ENCODE assay signal across 1 cellular context in the genomic region with DNA sequence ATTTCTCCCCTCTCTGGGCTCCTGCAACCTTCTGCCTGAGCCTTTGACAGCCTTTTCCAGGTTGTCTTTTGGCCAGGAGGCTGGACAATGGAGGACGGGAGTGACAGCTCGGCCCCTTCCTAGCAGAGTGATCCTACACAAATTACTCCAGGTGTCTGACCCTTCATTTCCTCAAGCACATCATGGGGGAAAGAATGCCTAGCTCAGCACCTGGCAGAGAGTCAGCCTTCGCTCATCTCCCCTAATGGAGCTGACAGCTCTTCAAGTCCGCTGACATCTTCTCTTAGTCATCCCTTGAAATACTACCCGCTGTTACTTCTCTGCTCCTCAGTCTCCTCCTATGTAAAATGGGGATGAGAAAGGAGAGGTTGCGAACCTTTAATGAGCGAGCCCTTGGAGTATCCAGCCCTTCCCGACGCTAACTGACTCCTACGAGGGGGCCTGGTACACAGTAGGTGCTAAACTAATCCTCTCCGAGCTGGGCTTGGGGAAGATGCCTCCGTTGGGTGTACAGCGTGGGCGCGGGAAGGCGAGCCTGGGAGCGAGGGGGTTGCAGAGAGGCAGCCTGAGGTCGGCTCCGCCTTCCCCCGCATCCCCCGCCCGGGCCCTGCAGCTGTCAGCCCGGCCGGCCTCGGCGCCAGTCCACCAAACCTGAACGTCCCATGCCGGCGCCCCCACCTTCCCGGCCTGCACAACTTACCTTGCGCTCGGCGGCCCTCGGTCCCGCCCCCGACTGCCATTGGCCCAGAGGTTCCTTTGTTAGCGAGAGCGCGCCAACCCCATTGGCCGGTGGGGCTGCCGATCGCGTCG.
TF ChIP-seq lines count a peak whose summit lies in the region.

No MANE protein-coding gene starts in this region.

TF ChIP-seq in HepG2, 621 proteins besides CTCF, POLR2A, EP300 and RAD21 (continued from another document and continues in another):
- TF ChIP-seq ZMYM4 (CRISPR knock-in tag; IDR thresholded peaks at IDR 0.05) (peak; percentile 59; the same call in 1 of the 2 replicates), RFXAP (CRISPR knock-in tag; IDR thresholded peaks at IDR 0.05; ENCODE audit: borderline replicate concordance) (no peak), NFYC (CRISPR knock-in tag; IDR thresholded peaks at IDR 0.05) (peak; percentile 92), SP5 (CRISPR knock-in tag; IDR thresholded peaks at IDR 0.05; ENCODE audit: borderline replicate concordance, low read depth) (peak; percentile 56; the same call in 1 of the 2 replicates), GATAD1 (CRISPR knock-in tag; IDR thresholded peaks at IDR 0.05) (0 out of 2 replicates have a peak, but pooled peaks have one; percentile 18), RXRB (CRISPR knock-in tag; IDR thresholded peaks at IDR 0.05; ENCODE audit: borderline replicate concordance) (peak; percentile 56), ZFX (CRISPR knock-in tag; IDR thresholded peaks at IDR 0.05; ENCODE audit: low read depth) (peak; percentile 23; the same call in 1 of the 2 replicates), EEA1 (CRISPR knock-in tag; IDR thresholded peaks at IDR 0.05; ENCODE audit: borderline replicate concordance) (peak; percentile 44; the same call in 1 of the 2 replicates), HIVEP1 (CRISPR knock-in tag; IDR thresholded peaks at IDR 0.05) (peak; percentile 39; the same call in 1 of the 2 replicates), ZNF431 (CRISPR knock-in tag; IDR thresholded peaks at IDR 0.05; ENCODE audit: borderline replicate concordance, low read depth) (no peak), LCORL (IDR thresholded peaks at IDR 0.05) (no peak), LCORL (CRISPR knock-in tag; IDR thresholded peaks at IDR 0.05) (peak; percentile 80), CENPT (CRISPR knock-in tag; IDR thresholded peaks at IDR 0.05; ENCODE audit: low read depth) (0 out of 2 replicates have a peak, but pooled peaks have one; percentile 30), ZNF572 (CRISPR knock-in tag; IDR thresholded peaks at IDR 0.05) (no peak), RXRA (CRISPR knock-in tag; IDR thresholded peaks at IDR 0.05) (peak; percentile 69; the same call in 1 of the 2 replicates), ZBTB3 (CRISPR knock-in tag; IDR thresholded peaks at IDR 0.05; ENCODE audit: borderline replicate concordance, low read depth) (no peak), RBFOX2 (IDR thresholded peaks at IDR 0.05; ENCODE audit: low read depth, low read length) (0 out of 2 replicates have a peak, but pooled peaks have one; percentile 1), KDM2A (CRISPR knock-in tag; IDR thresholded peaks at IDR 0.05; ENCODE audit: borderline replicate concordance, low read depth) (peak; percentile 61; the same call in 1 of the 2 replicates), IRF2 (CRISPR knock-in tag; IDR thresholded peaks at IDR 0.05) (peak; percentile 26; the same call in 1 of the 2 replicates), TOPORS (CRISPR knock-in tag; IDR thresholded peaks at IDR 0.05) (no peak), HOXA3 (CRISPR knock-in tag; IDR thresholded peaks at IDR 0.05) (no peak), CCDC6 (CRISPR knock-in tag; IDR thresholded peaks at IDR 0.05) (0 out of 2 replicates have a peak, but pooled peaks have one; percentile 43), YEATS2 (CRISPR knock-in tag; IDR thresholded peaks at IDR 0.05; ENCODE audit: borderline replicate concordance) (peak; percentile 53; the same call in 1 of the 2 replicates), SMARCC2 (IDR thresholded peaks at IDR 0.05) (no peak), CREB1 (IDR thresholded peaks at IDR 0.05) (peak; percentile 53; the same call in 1 of the 2 replicates), CREB1 (CRISPR knock-in tag; IDR thresholded peaks at IDR 0.05) (no peak), DMAP1 (CRISPR knock-in tag; IDR thresholded peaks at IDR 0.05) (peak; percentile 28; the same call in 1 of the 2 replicates)
- TF ChIP-seq, protein P1, sequence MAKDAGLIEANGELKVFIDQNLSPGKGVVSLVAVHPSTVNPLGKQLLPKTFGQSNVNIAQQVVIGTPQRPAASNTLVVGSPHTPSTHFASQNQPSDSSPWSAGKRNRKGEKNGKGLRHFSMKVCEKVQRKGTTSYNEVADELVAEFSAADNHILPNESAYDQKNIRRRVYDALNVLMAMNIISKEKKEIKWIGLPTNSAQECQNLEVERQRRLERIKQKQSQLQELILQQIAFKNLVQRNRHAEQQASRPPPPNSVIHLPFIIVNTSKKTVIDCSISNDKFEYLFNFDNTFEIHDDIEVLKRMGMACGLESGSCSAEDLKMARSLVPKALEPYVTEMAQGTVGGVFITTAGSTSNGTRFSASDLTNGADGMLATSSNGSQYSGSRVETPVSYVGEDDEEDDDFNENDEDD (CRISPR knock-in tag; IDR thresholded peaks at IDR 0.05; ENCODE audit: borderline replicate concordance), result peak; percentile 61; the same call in 1 of the 2 replicates
- TF ChIP-seq, protein P2, sequence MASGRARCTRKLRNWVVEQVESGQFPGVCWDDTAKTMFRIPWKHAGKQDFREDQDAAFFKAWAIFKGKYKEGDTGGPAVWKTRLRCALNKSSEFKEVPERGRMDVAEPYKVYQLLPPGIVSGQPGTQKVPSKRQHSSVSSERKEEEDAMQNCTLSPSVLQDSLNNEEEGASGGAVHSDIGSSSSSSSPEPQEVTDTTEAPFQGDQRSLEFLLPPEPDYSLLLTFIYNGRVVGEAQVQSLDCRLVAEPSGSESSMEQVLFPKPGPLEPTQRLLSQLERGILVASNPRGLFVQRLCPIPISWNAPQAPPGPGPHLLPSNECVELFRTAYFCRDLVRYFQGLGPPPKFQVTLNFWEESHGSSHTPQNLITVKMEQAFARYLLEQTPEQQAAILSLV (CRISPR knock-in tag; IDR thresholded peaks at IDR 0.05; ENCODE audit: borderline replicate concordance), result no peak
- TF ChIP-seq, protein P3, sequence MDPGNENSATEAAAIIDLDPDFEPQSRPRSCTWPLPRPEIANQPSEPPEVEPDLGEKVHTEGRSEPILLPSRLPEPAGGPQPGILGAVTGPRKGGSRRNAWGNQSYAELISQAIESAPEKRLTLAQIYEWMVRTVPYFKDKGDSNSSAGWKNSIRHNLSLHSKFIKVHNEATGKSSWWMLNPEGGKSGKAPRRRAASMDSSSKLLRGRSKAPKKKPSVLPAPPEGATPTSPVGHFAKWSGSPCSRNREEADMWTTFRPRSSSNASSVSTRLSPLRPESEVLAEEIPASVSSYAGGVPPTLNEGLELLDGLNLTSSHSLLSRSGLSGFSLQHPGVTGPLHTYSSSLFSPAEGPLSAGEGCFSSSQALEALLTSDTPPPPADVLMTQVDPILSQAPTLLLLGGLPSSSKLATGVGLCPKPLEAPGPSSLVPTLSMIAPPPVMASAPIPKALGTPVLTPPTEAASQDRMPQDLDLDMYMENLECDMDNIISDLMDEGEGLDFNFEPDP (CRISPR knock-in tag; conservative IDR thresholded peaks at IDR 0.05), result 0 out of 2 replicates have a peak, but pooled peaks have one; percentile 47
- TF ChIP-seq, protein P4, sequence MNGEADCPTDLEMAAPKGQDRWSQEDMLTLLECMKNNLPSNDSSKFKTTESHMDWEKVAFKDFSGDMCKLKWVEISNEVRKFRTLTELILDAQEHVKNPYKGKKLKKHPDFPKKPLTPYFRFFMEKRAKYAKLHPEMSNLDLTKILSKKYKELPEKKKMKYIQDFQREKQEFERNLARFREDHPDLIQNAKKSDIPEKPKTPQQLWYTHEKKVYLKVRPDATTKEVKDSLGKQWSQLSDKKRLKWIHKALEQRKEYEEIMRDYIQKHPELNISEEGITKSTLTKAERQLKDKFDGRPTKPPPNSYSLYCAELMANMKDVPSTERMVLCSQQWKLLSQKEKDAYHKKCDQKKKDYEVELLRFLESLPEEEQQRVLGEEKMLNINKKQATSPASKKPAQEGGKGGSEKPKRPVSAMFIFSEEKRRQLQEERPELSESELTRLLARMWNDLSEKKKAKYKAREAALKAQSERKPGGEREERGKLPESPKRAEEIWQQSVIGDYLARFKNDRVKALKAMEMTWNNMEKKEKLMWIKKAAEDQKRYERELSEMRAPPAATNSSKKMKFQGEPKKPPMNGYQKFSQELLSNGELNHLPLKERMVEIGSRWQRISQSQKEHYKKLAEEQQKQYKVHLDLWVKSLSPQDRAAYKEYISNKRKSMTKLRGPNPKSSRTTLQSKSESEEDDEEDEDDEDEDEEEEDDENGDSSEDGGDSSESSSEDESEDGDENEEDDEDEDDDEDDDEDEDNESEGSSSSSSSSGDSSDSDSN (CRISPR knock-in tag; IDR thresholded peaks at IDR 0.05), result peak; percentile 38
- TF ChIP-seq, protein P5, sequence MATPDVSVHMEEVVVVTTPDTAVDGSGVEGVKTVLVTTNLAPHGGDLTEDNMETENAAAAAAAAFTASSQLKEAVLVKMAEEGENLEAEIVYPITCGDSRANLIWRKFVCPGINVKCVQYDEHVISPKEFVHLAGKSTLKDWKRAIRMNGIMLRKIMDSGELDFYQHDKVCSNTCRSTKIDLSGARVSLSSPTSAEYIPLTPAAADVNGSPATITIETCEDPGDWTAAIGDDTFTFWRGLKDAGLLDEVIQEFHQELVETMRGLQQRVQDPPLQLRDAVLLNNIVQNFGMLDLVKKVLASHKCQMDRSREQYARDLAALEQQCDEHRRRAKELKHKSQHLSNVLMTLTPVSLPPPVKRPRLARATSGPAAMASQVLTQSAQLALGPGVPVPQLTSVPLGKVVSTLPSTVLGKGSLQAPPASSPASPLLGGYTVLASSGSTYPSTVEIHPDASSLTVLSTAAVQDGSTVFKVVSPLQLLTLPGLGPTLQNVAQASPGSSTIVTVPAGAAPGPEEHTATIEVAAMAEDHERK (CRISPR knock-in tag; IDR thresholded peaks at IDR 0.05; ENCODE audit: low read depth), result peak; percentile 67
- TF ChIP-seq, protein P6, sequence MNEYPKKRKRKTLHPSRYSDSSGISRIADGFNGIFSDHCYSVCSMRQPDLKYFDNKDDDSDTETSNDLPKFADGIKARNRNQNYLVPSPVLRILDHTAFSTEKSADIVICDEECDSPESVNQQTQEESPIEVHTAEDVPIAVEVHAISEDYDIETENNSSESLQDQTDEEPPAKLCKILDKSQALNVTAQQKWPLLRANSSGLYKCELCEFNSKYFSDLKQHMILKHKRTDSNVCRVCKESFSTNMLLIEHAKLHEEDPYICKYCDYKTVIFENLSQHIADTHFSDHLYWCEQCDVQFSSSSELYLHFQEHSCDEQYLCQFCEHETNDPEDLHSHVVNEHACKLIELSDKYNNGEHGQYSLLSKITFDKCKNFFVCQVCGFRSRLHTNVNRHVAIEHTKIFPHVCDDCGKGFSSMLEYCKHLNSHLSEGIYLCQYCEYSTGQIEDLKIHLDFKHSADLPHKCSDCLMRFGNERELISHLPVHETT (CRISPR knock-in tag; conservative IDR thresholded peaks at IDR 0.05), result peak; percentile 37; the same call in 1 of the 2 replicates
- TF ChIP-seq, protein P7, sequence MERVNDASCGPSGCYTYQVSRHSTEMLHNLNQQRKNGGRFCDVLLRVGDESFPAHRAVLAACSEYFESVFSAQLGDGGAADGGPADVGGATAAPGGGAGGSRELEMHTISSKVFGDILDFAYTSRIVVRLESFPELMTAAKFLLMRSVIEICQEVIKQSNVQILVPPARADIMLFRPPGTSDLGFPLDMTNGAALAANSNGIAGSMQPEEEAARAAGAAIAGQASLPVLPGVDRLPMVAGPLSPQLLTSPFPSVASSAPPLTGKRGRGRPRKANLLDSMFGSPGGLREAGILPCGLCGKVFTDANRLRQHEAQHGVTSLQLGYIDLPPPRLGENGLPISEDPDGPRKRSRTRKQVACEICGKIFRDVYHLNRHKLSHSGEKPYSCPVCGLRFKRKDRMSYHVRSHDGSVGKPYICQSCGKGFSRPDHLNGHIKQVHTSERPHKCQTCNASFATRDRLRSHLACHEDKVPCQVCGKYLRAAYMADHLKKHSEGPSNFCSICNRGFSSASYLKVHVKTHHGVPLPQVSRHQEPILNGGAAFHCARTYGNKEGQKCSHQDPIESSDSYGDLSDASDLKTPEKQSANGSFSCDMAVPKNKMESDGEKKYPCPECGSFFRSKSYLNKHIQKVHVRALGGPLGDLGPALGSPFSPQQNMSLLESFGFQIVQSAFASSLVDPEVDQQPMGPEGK (CRISPR knock-in tag; IDR thresholded peaks at IDR 0.05), result peak; percentile 95
- TF ChIP-seq, protein P8, sequence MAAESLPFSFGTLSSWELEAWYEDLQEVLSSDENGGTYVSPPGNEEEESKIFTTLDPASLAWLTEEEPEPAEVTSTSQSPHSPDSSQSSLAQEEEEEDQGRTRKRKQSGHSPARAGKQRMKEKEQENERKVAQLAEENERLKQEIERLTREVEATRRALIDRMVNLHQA (CRISPR knock-in tag; IDR thresholded peaks at IDR 0.05), result no peak
- TF ChIP-seq, protein P9, sequence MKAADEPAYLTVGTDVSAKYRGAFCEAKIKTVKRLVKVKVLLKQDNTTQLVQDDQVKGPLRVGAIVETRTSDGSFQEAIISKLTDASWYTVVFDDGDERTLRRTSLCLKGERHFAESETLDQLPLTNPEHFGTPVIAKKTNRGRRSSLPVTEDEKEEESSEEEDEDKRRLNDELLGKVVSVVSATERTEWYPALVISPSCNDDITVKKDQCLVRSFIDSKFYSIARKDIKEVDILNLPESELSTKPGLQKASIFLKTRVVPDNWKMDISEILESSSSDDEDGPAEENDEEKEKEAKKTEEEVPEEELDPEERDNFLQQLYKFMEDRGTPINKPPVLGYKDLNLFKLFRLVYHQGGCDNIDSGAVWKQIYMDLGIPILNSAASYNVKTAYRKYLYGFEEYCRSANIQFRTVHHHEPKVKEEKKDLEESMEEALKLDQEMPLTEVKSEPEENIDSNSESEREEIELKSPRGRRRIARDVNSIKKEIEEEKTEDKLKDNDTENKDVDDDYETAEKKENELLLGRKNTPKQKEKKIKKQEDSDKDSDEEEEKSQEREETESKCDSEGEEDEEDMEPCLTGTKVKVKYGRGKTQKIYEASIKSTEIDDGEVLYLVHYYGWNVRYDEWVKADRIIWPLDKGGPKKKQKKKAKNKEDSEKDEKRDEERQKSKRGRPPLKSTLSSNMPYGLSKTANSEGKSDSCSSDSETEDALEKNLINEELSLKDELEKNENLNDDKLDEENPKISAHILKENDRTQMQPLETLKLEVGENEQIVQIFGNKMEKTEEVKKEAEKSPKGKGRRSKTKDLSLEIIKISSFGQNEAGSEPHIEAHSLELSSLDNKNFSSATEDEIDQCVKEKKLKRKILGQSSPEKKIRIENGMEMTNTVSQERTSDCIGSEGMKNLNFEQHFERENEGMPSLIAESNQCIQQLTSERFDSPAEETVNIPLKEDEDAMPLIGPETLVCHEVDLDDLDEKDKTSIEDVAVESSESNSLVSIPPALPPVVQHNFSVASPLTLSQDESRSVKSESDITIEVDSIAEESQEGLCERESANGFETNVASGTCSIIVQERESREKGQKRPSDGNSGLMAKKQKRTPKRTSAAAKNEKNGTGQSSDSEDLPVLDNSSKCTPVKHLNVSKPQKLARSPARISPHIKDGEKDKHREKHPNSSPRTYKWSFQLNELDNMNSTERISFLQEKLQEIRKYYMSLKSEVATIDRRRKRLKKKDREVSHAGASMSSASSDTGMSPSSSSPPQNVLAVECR (CRISPR knock-in tag; IDR thresholded peaks at IDR 0.05; ENCODE audit: borderline replicate concordance), result peak; percentile 78
- TF ChIP-seq, protein P10, sequence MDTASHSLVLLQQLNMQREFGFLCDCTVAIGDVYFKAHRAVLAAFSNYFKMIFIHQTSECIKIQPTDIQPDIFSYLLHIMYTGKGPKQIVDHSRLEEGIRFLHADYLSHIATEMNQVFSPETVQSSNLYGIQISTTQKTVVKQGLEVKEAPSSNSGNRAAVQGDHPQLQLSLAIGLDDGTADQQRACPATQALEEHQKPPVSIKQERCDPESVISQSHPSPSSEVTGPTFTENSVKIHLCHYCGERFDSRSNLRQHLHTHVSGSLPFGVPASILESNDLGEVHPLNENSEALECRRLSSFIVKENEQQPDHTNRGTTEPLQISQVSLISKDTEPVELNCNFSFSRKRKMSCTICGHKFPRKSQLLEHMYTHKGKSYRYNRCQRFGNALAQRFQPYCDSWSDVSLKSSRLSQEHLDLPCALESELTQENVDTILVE (CRISPR knock-in tag; IDR thresholded peaks at IDR 0.05), result peak; percentile 35; the same call in 1 of the 2 replicates
